ENCODE assay signal across 28 cellular contexts in the genomic region with DNA sequence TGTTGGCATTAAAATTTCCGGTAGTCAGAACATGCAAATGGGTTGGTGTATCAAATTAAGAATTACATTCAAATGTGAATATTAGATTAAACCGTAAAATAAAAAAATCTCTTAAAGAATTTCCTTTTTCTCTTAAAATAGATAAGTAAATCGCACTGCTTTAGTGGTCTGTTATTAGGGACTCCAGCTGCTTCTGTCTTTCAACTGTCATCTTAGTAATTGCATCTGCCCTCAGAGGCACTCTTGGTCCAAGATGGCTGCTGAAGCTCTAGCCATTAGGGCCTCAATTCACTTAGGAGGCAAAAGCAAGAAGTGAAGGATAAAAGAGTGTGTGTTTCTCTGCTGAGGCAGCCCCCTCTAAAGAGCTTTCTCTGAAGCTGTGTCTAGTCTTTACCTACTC.
"Had no signal": no experiment of that assay in that cellular context is flagged by ENCODE, and none has a peak within 500 bp of the region (broad histone marks: within the 10 kb centered on the region; RNA-seq: fewer than 3 reads in every experiment).

No MANE protein-coding gene starts in this region.

- H3K9me3 ChIP-seq: adrenal gland, body of pancreas, breast epithelium had no signal

- H3K27me3 ChIP-seq: adrenal gland, body of pancreas, breast epithelium had no signal

- DNase-seq: activated CD4-positive, alpha-beta T cell treated with anti-CD3 and anti-CD28 coated beads, Interleukin-2, amount 10 ng/mL, durations not matched to agents 24 days and 14 days; activated CD4-positive, alpha-beta T cell treated with anti-CD3 and anti-CD28 coated beads, Interleukin-2, amount 50 U/mL, for 4 hours; activated CD8-positive, alpha-beta T cell treated with anti-CD3 and anti-CD28 coated beads, Interleukin-2, amount 10 ng/mL, durations not matched to agents 7 days and 5 days; activated gamma-delta T cell treated with Interleukin-2 at 50 U/mL for 16 hours; activated naive CD4-positive, alpha-beta T cell treated with anti-CD3 and anti-CD28 coated beads for 36 hours; activated T-cell treated with anti-CD3 and anti-CD28 coated beads, Interleukin-2, amount 50 U/mL, for 24 hours; adrenal gland; body of pancreas; Kasumi-1; KBM-7; MM.1S; MV-4-11; NCI-H1092; NCI-H187 treated with DMSO at 0.1 percent for 48 hours; NCI-H2081 treated with DMSO at 0.1 percent for 48 hours; NCI-H510A; NCI-H526; NCI-H748 treated with DMSO at 0.1 percent for 48 hours; NK-92 treated with Interleukin-12 subunit alpha and Interleukin-12 subunit beta, amount 100 ng/mL, for 24 hours; PC-9; SIG-M5; SW 1271; T-helper 1 cell; T1000 had no signal

- H3K36me3 ChIP-seq: adrenal gland, breast epithelium had no signal

- H3K4me2 ChIP-seq: PC-9 had no signal

- ATAC-seq: activated CD8-positive, alpha-beta T cell treated with anti-CD3 and anti-CD28 coated beads, Interleukin-2, amount 10 ng/mL, durations not matched to agents 7 days and 5 days; activated naive CD4-positive, alpha-beta T cell treated with anti-CD3 and anti-CD28 coated beads, Interleukin-2, amount 50 U/mL, for 72 hours; body of pancreas; Right ventricle myocardium inferior had no signal

- H3K27ac Mint-ChIP-seq: activated CD4-positive, alpha-beta T cell treated with anti-CD3 and anti-CD28 coated beads, Interleukin-2, amount 10 ng/mL, durations not matched to agents 24 days and 14 days; activated CD8-positive, alpha-beta T cell treated with anti-CD3 and anti-CD28 coated beads, Interleukin-2, amount 10 ng/mL, durations not matched to agents 7 days and 5 days; activated naive CD4-positive, alpha-beta T cell treated with anti-CD3 and anti-CD28 coated beads for 36 hours; activated naive CD4-positive, alpha-beta T cell treated with anti-CD3 and anti-CD28 coated beads, Interleukin-2, amount 50 U/mL, for 72 hours; activated T-cell treated with anti-CD3 and anti-CD28 coated beads, Interleukin-2, amount 50 U/mL, for 24 hours had no signal

- H3K27ac ChIP-seq: adrenal gland, body of pancreas, breast epithelium, PC-9, RWPE1 had no signal

- H3K27me3 Mint-ChIP-seq: activated CD4-positive, alpha-beta T cell treated with anti-CD3 and anti-CD28 coated beads, Interleukin-2, amount 10 ng/mL, durations not matched to agents 24 days and 14 days; activated T-cell treated with anti-CD3 and anti-CD28 coated beads, Interleukin-2, amount 50 U/mL, for 24 hours had no signal

- H3K4me1 ChIP-seq: adrenal gland, body of pancreas, breast epithelium had no signal

- H3K4me3 ChIP-seq: adrenal gland, body of pancreas, breast epithelium, PC-9 had no signal

- H2AFZ ChIP-seq: PC-9 had no signal

- H3K4me3 Mint-ChIP-seq: activated CD4-positive, alpha-beta T cell treated with anti-CD3 and anti-CD28 coated beads, Interleukin-2, amount 10 ng/mL, durations not matched to agents 24 days and 14 days; activated CD8-positive, alpha-beta T cell treated with anti-CD3 and anti-CD28 coated beads, Interleukin-2, amount 10 ng/mL, durations not matched to agents 7 days and 5 days; activated naive CD4-positive, alpha-beta T cell treated with anti-CD3 and anti-CD28 coated beads for 36 hours; activated T-cell treated with anti-CD3 and anti-CD28 coated beads, Interleukin-2, amount 50 U/mL, for 24 hours had no signal

- H3K9me3 Mint-ChIP-seq: activated CD4-positive, alpha-beta T cell treated with anti-CD3 and anti-CD28 coated beads, Interleukin-2, amount 10 ng/mL, durations not matched to agents 24 days and 14 days; activated naive CD4-positive, alpha-beta T cell treated with anti-CD3 and anti-CD28 coated beads for 36 hours; activated naive CD4-positive, alpha-beta T cell treated with anti-CD3 and anti-CD28 coated beads, Interleukin-2, amount 50 U/mL, for 72 hours; activated T-cell treated with anti-CD3 and anti-CD28 coated beads, Interleukin-2, amount 50 U/mL, for 24 hours had no signal
